1 cellular context compared by ENCODE assay signal in the genomic region with DNA sequence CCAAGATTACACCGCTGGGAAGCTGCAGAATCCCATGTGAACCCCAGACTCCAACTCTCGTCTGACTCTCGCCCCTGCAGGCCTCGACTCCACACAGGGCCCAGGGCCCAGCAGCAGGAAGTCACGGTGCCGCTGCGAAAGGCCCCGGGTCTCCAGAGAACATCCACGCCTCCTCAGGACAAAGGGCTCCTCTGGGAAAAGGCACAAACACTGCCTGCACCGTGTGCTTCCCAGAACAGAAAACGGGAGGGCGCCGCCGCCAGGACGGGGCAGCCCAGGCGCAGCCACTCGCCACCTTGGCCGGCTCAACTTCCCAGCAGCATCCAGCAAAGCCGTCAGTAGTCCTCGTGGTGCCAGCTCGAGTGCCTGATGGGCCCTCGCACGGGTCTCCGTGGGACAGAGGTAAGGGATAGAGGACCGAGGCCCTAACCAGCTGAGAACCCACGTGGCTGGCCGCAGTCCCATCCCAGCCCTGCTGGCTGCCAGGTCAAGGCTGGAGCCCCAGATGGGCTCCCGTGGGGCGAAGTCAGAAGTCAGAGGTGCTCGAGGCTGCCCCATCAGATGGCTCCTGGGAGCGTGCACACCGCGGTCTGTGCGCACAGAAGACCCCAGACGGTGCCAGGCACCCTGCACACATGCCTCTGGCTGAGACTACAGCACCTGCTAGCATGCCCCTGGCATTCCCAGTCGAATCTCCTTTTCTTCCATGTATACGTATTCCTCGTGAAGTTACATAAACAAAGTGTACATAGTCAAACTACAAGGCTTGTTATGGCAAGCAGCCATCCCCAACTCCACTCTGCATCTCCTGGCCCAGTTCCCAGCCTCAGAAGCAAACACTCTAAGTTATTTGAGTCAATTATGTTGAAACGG.
TF ChIP-seq lines count a peak whose summit lies in the region.

No MANE protein-coding gene starts in this region.

TF ChIP-seq in HepG2, 621 proteins besides CTCF, POLR2A, EP300 and RAD21 (continued from another document and continues in another):
- no peak for TF ChIP-seq TFAP4 (IDR thresholded peaks at IDR 0.05; ENCODE audit: borderline replicate concordance, low read depth)
- no peak for TF ChIP-seq ZNF160 (CRISPR knock-in tag; IDR thresholded peaks at IDR 0.05)
- TF ChIP-seq TBL1XR1 (IDR thresholded peaks at IDR 0.05; ENCODE audit: borderline replicate concordance, low read length, partially characterized antibody) = no peak
- no peak for TF ChIP-seq HNRNPK (IDR thresholded peaks at IDR 0.05; ENCODE audit: low read depth, low read length, poor library complexity, severe bottlenecking)
- TF ChIP-seq GFI1 (CRISPR knock-in tag; IDR thresholded peaks at IDR 0.05; ENCODE audit: borderline replicate concordance) = no peak
- no peak for TF ChIP-seq NR2F6 (IDR thresholded peaks at IDR 0.05)
- 0 out of 2 replicates have a peak, but pooled peaks have one; percentile 44 for TF ChIP-seq NR2F6 (CRISPR knock-in tag; IDR thresholded peaks at IDR 0.05)
- 0 out of 2 replicates have a peak, but pooled peaks have one; percentile 40 for TF ChIP-seq MIER3 (CRISPR knock-in tag; IDR thresholded peaks at IDR 0.05; ENCODE audit: borderline replicate concordance)
- TF ChIP-seq ZMYM4 (CRISPR knock-in tag; IDR thresholded peaks at IDR 0.05) = no peak
- peak; percentile 39 for TF ChIP-seq HOXA3 (CRISPR knock-in tag; IDR thresholded peaks at IDR 0.05)
- TF ChIP-seq TARDBP (CRISPR knock-in tag; IDR thresholded peaks at IDR 0.05) = 0 out of 2 replicates have a peak, but pooled peaks have one; percentile 16
- no peak for TF ChIP-seq CHD2 (IDR thresholded peaks at IDR 0.05; ENCODE audit: low read depth, low read length)
- TF ChIP-seq ZNF205 (CRISPR knock-in tag; IDR thresholded peaks at IDR 0.05) = no peak
- TF ChIP-seq ZNF333 (CRISPR knock-in tag; IDR thresholded peaks at IDR 0.05; ENCODE audit: borderline replicate concordance) = no peak
- TF ChIP-seq ZNF441 (CRISPR knock-in tag; IDR thresholded peaks at IDR 0.05; ENCODE audit: borderline replicate concordance) = peak; percentile 98
- peak; percentile 57; the same call in 1 of the 2 replicates for TF ChIP-seq ZSCAN9 (CRISPR knock-in tag; IDR thresholded peaks at IDR 0.05; ENCODE audit: borderline replicate concordance)
- TF ChIP-seq NONO (IDR thresholded peaks at IDR 0.05) = no peak
- 0 out of 2 replicates have a peak, but pooled peaks have one; percentile 29 for TF ChIP-seq NONO (CRISPR knock-in tag; conservative IDR thresholded peaks at IDR 0.05)
- TF ChIP-seq ZFP37 (CRISPR knock-in tag; IDR thresholded peaks at IDR 0.05; ENCODE audit: borderline replicate concordance) = no peak
- TF ChIP-seq, protein P1, sequence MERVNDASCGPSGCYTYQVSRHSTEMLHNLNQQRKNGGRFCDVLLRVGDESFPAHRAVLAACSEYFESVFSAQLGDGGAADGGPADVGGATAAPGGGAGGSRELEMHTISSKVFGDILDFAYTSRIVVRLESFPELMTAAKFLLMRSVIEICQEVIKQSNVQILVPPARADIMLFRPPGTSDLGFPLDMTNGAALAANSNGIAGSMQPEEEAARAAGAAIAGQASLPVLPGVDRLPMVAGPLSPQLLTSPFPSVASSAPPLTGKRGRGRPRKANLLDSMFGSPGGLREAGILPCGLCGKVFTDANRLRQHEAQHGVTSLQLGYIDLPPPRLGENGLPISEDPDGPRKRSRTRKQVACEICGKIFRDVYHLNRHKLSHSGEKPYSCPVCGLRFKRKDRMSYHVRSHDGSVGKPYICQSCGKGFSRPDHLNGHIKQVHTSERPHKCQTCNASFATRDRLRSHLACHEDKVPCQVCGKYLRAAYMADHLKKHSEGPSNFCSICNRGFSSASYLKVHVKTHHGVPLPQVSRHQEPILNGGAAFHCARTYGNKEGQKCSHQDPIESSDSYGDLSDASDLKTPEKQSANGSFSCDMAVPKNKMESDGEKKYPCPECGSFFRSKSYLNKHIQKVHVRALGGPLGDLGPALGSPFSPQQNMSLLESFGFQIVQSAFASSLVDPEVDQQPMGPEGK (CRISPR knock-in tag; IDR thresholded peaks at IDR 0.05) = no peak
- TF ChIP-seq, protein P2, sequence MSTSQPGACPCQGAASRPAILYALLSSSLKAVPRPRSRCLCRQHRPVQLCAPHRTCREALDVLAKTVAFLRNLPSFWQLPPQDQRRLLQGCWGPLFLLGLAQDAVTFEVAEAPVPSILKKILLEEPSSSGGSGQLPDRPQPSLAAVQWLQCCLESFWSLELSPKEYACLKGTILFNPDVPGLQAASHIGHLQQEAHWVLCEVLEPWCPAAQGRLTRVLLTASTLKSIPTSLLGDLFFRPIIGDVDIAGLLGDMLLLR (CRISPR knock-in tag; IDR thresholded peaks at IDR 0.05) = no peak
- peak; percentile 33; the same call in 1 of the 2 replicates for TF ChIP-seq HDAC2 (CRISPR knock-in tag; IDR thresholded peaks at IDR 0.05)
- TF ChIP-seq, protein P3, sequence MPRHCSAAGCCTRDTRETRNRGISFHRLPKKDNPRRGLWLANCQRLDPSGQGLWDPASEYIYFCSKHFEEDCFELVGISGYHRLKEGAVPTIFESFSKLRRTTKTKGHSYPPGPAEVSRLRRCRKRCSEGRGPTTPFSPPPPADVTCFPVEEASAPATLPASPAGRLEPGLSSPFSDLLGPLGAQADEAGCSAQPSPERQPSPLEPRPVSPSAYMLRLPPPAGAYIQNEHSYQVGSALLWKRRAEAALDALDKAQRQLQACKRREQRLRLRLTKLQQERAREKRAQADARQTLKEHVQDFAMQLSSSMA (CRISPR knock-in tag; IDR thresholded peaks at IDR 0.05) = 0 out of 2 replicates have a peak, but pooled peaks have one; percentile 19
- TF ChIP-seq ZNF672 (CRISPR knock-in tag; IDR thresholded peaks at IDR 0.05) = no peak
- no peak for TF ChIP-seq U2AF1 (optimal IDR thresholded peaks at IDR 0.05; ENCODE audit: low read depth, low read length)
- no peak for TF ChIP-seq ZFP36L1 (CRISPR knock-in tag; IDR thresholded peaks at IDR 0.05)
- no peak for TF ChIP-seq RARG (CRISPR knock-in tag; IDR thresholded peaks at IDR 0.05; ENCODE audit: low read depth)
- 0 out of 2 replicates have a peak, but pooled peaks have one; percentile 35 for TF ChIP-seq ZNF614 (CRISPR knock-in tag; IDR thresholded peaks at IDR 0.05; ENCODE audit: borderline replicate concordance)
- TF ChIP-seq PAXIP1 (CRISPR knock-in tag; conservative IDR thresholded peaks at IDR 0.05) = 0 out of 2 replicates have a peak, but pooled peaks have one; percentile 28
- TF ChIP-seq PRDM15 (CRISPR knock-in tag; IDR thresholded peaks at IDR 0.05) = no peak
- peak; percentile 42 for TF ChIP-seq HNRNPLL (IDR thresholded peaks at IDR 0.05; ENCODE audit: low read depth, low read length, poor library complexity, severe bottlenecking)
- TF ChIP-seq ZBTB14 (CRISPR knock-in tag; IDR thresholded peaks at IDR 0.05) = no peak
- TF ChIP-seq, protein P4, sequence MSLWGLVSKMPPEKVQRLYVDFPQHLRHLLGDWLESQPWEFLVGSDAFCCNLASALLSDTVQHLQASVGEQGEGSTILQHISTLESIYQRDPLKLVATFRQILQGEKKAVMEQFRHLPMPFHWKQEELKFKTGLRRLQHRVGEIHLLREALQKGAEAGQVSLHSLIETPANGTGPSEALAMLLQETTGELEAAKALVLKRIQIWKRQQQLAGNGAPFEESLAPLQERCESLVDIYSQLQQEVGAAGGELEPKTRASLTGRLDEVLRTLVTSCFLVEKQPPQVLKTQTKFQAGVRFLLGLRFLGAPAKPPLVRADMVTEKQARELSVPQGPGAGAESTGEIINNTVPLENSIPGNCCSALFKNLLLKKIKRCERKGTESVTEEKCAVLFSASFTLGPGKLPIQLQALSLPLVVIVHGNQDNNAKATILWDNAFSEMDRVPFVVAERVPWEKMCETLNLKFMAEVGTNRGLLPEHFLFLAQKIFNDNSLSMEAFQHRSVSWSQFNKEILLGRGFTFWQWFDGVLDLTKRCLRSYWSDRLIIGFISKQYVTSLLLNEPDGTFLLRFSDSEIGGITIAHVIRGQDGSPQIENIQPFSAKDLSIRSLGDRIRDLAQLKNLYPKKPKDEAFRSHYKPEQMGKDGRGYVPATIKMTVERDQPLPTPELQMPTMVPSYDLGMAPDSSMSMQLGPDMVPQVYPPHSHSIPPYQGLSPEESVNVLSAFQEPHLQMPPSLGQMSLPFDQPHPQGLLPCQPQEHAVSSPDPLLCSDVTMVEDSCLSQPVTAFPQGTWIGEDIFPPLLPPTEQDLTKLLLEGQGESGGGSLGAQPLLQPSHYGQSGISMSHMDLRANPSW (CRISPR knock-in tag; IDR thresholded peaks at IDR 0.05; ENCODE audit: borderline replicate concordance) = no peak
- no peak for TF ChIP-seq ZNF264 (CRISPR knock-in tag; IDR thresholded peaks at IDR 0.05)
- no peak for TF ChIP-seq TBP (CRISPR knock-in tag; IDR thresholded peaks at IDR 0.05)
- no peak for TF ChIP-seq PHF21A (CRISPR knock-in tag; IDR thresholded peaks at IDR 0.05)
- 0 out of 2 replicates have a peak, but pooled peaks have one; percentile 45 for TF ChIP-seq ZNF224 (CRISPR knock-in tag; IDR thresholded peaks at IDR 0.05)
- no peak for TF ChIP-seq IKZF1 (IDR thresholded peaks at IDR 0.05)
- no peak for TF ChIP-seq HNF4G (IDR thresholded peaks at IDR 0.05; ENCODE audit: borderline replicate concordance, low read depth, low read length)
- no peak for TF ChIP-seq HNF4G (CRISPR knock-in tag; IDR thresholded peaks at IDR 0.05; ENCODE audit: borderline replicate concordance, low read depth)
- TF ChIP-seq SOX6 (IDR thresholded peaks at IDR 0.05) = no peak
- peak; percentile 52 for TF ChIP-seq SOX6 (CRISPR knock-in tag; IDR thresholded peaks at IDR 0.05)
- TF ChIP-seq RNF2 (conservative IDR thresholded peaks at IDR 0.05; ENCODE audit: low read depth) = no peak
- 0 out of 2 replicates have a peak, but pooled peaks have one; percentile 22 for TF ChIP-seq THAP11 (CRISPR knock-in tag; IDR thresholded peaks at IDR 0.05)
